In the genomic region with DNA sequence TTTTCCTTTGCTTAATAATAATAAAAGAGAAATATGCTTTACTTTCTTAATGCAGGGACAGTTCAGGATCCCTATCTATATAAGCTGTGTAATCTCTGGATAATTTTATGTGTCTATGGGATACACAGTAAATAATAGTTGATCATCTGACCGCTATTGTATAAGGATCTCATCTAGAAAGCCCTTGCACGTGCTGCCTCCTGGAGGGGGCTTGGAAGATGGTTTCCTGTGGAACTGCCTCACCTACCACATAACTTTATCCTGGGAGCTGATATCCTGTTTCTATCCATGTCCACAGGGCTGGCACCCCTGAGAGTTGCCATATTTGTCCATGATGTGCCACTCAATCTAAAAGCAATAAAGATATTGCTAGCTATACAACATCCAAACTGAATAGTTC, we compare ENCODE assay signal across 16 cellular contexts.
DNase-seq lines count a peak whose midpoint lies in the region; TF ChIP-seq lines count a peak whose summit lies in the region.
"Had no signal": no experiment of that assay in that cellular context is flagged by ENCODE, and none has a peak within 500 bp of the region (broad histone marks: within the 10 kb centered on the region; RNA-seq: fewer than 3 reads in every experiment).

No MANE protein-coding gene starts in this region.

- TF ChIP-seq CTCF in kidney epithelial cell (IDR thresholded peaks at IDR 0.05; ENCODE audit: insufficient read depth, low read length, poor library complexity, severe bottlenecking) = peak; percentile 10

- peak; percentile 9 for DNase-seq in ELR (ENCODE audit: low read depth)
- peak; percentile 4 for DNase-seq in H7
- peak; percentile 7 for DNase-seq in dermis blood vessel endothelial cell
- DNase-seq in kidney epithelial cell (ENCODE audit: low read depth) = no peak
- DNase-seq in AG08395 (ENCODE audit: low spot score) = no peak
- no peak for DNase-seq in activated CD4-positive, alpha-beta T cell treated with anti-CD3 and anti-CD28 coated beads, Interleukin-2, amount 50 U/mL, for 48 hours
- DNase-seq in stimulated activated CD4-positive, alpha-beta T cell treated with anti-CD3 and anti-CD28 coated beads, Interleukin-12 subunit alpha, Interleukin-12 subunit beta, amount 100 ng/mL, for 4 hours = no peak
- DNase-seq: ACHN, DND-41, HFFc6, MV-4-11, NCI-H2029 treated with DMSO at 0.1 percent for 48 hours, NCI-H2171 treated with DMSO at 0.1 percent for 48 hours, NCI-H446, NCI-H526 treated with DMSO at 0.1 percent for 48 hours, SIG-M5 had no signal

- H3K36me3 ChIP-seq in H7 (replicated peaks; ENCODE audit: control insufficient read depth, insufficient read depth, low read length) = no peaks in the 10 kb centered on the region
- no peaks in the 10 kb centered on the region for H3K36me3 ChIP-seq in kidney epithelial cell (ENCODE audit: control insufficient read depth, insufficient read depth, low read length)

- H3K27me3 ChIP-seq in H7 (ENCODE audit: control insufficient read depth, insufficient read depth, low read length) (no peaks in the 10 kb centered on the region), kidney epithelial cell (ENCODE audit: control insufficient read depth, insufficient read depth, low read length) (no peaks in the 10 kb centered on the region)

- H3K4me3 ChIP-seq in H7 (ENCODE audit: insufficient read depth, low read depth, low read length) = no peak overlapping the region
- H3K4me3 ChIP-seq in kidney epithelial cell (ENCODE audit: low read depth, low read length) = no peak overlapping the region

Comparison
In these comparisons a context has a peak if more than half of its experiments do, and no peak if none do; other contexts are left out.
1. DNase-seq: peak in ELR (single experiment), H7 (single experiment) and dermis blood vessel endothelial cell (single experiment); none in kidney epithelial cell (single experiment), AG08395 (single experiment), activated CD4-positive, alpha-beta T cell treated with anti-CD3 and anti-CD28 coated beads, Interleukin-2, amount 50 U/mL, for 48 hours (0 of 2) and stimulated activated CD4-positive, alpha-beta T cell treated with anti-CD3 and anti-CD28 coated beads, Interleukin-12 subunit alpha, Interleukin-12 subunit beta, amount 100 ng/mL, for 4 hours (single experiment).